ENCODE assay signal across 8 cellular contexts in genomic region chr9:2242778-2243395, GRCh38.
A peak's percentile ranks its signal among the peaks of the same experiment; 100 is the strongest.
DNase-seq lines count a peak whose midpoint lies in the region; ATAC-seq, FAIRE-seq and TF ChIP-seq lines count a peak whose summit lies in the region.

No MANE protein-coding gene starts in this region.

- no peak overlapping the region for H3K4me3 ChIP-seq in K562
- H3K4me3 ChIP-seq in tibial nerve, result peak overlapping the region; percentile 30 to 50 (median 46)

- peaks cover 15% of the 10 kb centered on the region for H3K27me3 Mint-ChIP-seq in activated naive CD4-positive, alpha-beta T cell treated with anti-CD3 and anti-CD28 coated beads, Interleukin-2, amount 50 U/mL, for 24 hours

- no TSS peak for BruUV-seq in K562 (replicated peaks; lab: Mats Ljungman, UMichigan)

- no peak overlapping the region for H3K27ac ChIP-seq in K562 (ENCODE audit: extremely low read depth, low read depth, low read length)
- peak overlapping the region in 1 of 4 donors; percentile 13 for H3K27ac ChIP-seq in tibial nerve

- no peak for FAIRE-seq in K562 (lab: Jason Lieb, UNC)

- no peaks in the 10 kb centered on the region for H3K36me3 ChIP-seq in K562 (ENCODE audit: control insufficient read depth, insufficient read depth, low read length)
- no peaks in the 10 kb centered on the region for H3K36me3 ChIP-seq in tibial nerve

- H2AFZ ChIP-seq in K562 (ENCODE audit: low read depth, low read length), result peak overlapping the region; percentile 92; the same call in 1 of the 2 replicates

- peak overlapping the region in 1 of 2 experiments; percentile 79; a peak in 1 of 4 replicates for H3K9ac ChIP-seq in K562 (ENCODE audit: insufficient read depth in 1 of 2, low read depth in 2 of 2, low read length in 2 of 2)

- no peak for TF ChIP-seq CTCF in K562 (IDR thresholded peaks at IDR 0.05 in 2 of 3, conservative IDR thresholded peaks at IDR 0.05 in 1 of 3; ENCODE audit: insufficient read depth in 2 of 3, low read depth in 1 of 3, low read length in 3 of 3)
- TF ChIP-seq CTCF in tibial nerve (IDR thresholded peaks at IDR 0.05), result no peak

- no peak overlapping the region for H3K27ac Mint-ChIP-seq in activated naive CD4-positive, alpha-beta T cell treated with anti-CD3 and anti-CD28 coated beads, Interleukin-2, amount 50 U/mL, for 24 hours

- no peaks in the 10 kb centered on the region for H3K9me1 ChIP-seq in K562 (ENCODE audit: control insufficient read depth, insufficient read depth, low read length)

- no peak for TF ChIP-seq POLR2A in K562 (conservative IDR thresholded peaks at IDR 0.05)
- no peak for TF ChIP-seq POLR2A in tibial nerve (IDR thresholded peaks at IDR 0.05)

- H4K20me1 ChIP-seq in K562 (replicated peaks; ENCODE audit: control insufficient read depth, insufficient read depth, low read length), result no peaks in the 10 kb centered on the region

- no peaks in the 10 kb centered on the region for H3K9me3 Mint-ChIP-seq in activated naive CD4-positive, alpha-beta T cell treated with anti-CD3 and anti-CD28 coated beads, Interleukin-2, amount 50 U/mL, for 24 hours

- H3K36me3 Mint-ChIP-seq in activated naive CD4-positive, alpha-beta T cell treated with anti-CD3 and anti-CD28 coated beads, Interleukin-2, amount 50 U/mL, for 24 hours, result peaks cover 2% of the 10 kb centered on the region

- H3K4me2 ChIP-seq in K562 (ENCODE audit: insufficient read depth, low read length), result peak overlapping the region; percentile 79

- H3K9me3 ChIP-seq in K562 (replicated peaks; ENCODE audit: control insufficient read depth, insufficient read depth, low read depth, low read length) (no peaks in the 10 kb centered on the region), tibial nerve (peaks cover 0 to 5% (median 0%) of the 10 kb centered on the region in 4 donors)

- peak overlapping the region; percentile 68 for H3K4me3 Mint-ChIP-seq in activated naive CD4-positive, alpha-beta T cell treated with anti-CD3 and anti-CD28 coated beads, Interleukin-2, amount 50 U/mL, for 24 hours

- H3K27me3 ChIP-seq in K562 (ENCODE audit: control insufficient read depth in 2 of 2, insufficient read depth in 2 of 2, low read length in 2 of 2), result peaks cover 0 to 8% of the 10 kb centered on the region in 2 experiments; a peak in 2 of 5 replicates
- H3K27me3 ChIP-seq in tibial nerve, result no peaks in the 10 kb centered on the region

- peaks cover 17% of the 10 kb centered on the region for H3K4me1 Mint-ChIP-seq in activated naive CD4-positive, alpha-beta T cell treated with anti-CD3 and anti-CD28 coated beads, Interleukin-2, amount 50 U/mL, for 24 hours

- CTCF ChIA-PET in K562 (lab: Yijun Ruan, JAX; ENCODE audit: low intra/inter-chr PET ratio), result no interaction called here

- no peaks in the 10 kb centered on the region for H3K79me2 ChIP-seq in K562 (ENCODE audit: control insufficient read depth, insufficient read depth, low read length)

- TF ChIP-seq RAD21 in K562 (CRISPR knock-in tag; conservative IDR thresholded peaks at IDR 0.05 in 1 of 2, IDR thresholded peaks at IDR 0.05 in 1 of 2), result no peak

- POLR2A ChIA-PET in K562 (lab: Yijun Ruan, JAX), result interaction anchor here (0.7 to 0.8 kb wide), 2 partner anchors 14 to 1931 kb away, joined by 3 read pairs; no protein-coding TSS in a partner anchor

- H3K4me1 ChIP-seq in K562 (replicated peaks in 1 of 2; ENCODE audit: control insufficient read depth in 2 of 2, insufficient read depth in 2 of 2, low read length in 2 of 2) (peaks cover 5 to 12% of the 10 kb centered on the region in 2 experiments; a peak in 3 of 5 replicates), tibial nerve (peaks cover 0 to 20% (median 0%) of the 10 kb centered on the region in 4 donors)

- no peak for DNase-seq in activated naive CD4-positive, alpha-beta T cell treated with anti-CD3 and anti-CD28 coated beads, Interleukin-2, amount 50 U/mL, for 16 hours
- DNase-seq in K562 (ENCODE audit: extremely low read depth in 1 of 4, low spot score in 3 of 4) (no peak), left kidney (ENCODE audit: low read depth, low spot score) (peak; percentile 56), tibial nerve (ENCODE audit: low spot score in 2 of 2) (no peak), mesenteric fat pad (ENCODE audit: low spot score) (no peak), GF-D8 (lab: John Stamatoyannopoulos, UW) (no peak), NCI-H1694 treated with DMSO at 0.1 percent for 48 hours (lab: John Stamatoyannopoulos, UW) (no peak)

- in situ Hi-C loops in K562 (cut with MboI), result no loop called here

- ATAC-seq in K562, result no peak

- intact Hi-C loops in K562 (cut with micrococcal nuclease), result no loop called here

- 1% methylated on average over 10 of the region's 11 CpGs for WGBS in K562 (ENCODE audit: insufficient coverage, low coverage, missing lambda C conversion rate)
- 34 to 43% methylated on average over 11 of the region's 11 CpGs for WGBS in tibial nerve, 2 donors

- no peak for TF ChIP-seq EP300 in K562 (IDR thresholded peaks at IDR 0.05; ENCODE audit: low read length)
- TF ChIP-seq EP300 in tibial nerve (IDR thresholded peaks at IDR 0.05), result no peak

TF ChIP-seq in K562, 482 proteins besides CTCF, POLR2A, EP300 and RAD21:
- TF ChIP-seq POLR2B (IDR thresholded peaks at IDR 0.05; ENCODE audit: low read depth, partially characterized antibody), result no peak
- no peak for TF ChIP-seq ELF1 (tag; IDR thresholded peaks at IDR 0.05)
- TF ChIP-seq NRF1 (conservative IDR thresholded peaks at IDR 0.05 in 1 of 2, IDR thresholded peaks at IDR 0.05 in 1 of 2), result peak; percentile 61 to 66
